In the genomic region with DNA sequence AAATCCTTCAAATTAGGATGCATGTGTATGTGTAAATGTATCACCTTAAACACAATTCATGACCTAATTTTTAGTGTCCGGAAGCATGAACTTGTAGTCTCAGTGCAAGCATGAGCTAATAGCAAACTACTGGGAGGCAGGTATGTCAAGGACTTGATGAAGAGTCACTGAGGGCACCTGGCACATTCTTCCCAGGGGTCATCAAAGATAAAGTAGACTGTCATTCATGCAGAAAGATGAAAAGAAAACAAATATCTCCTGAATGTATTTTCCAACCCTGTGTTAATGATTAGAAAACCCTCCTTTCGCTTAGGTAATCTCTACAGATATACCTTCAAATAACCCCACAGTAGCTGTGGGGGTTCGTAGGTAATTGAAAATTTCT, we compare ENCODE assay signal across 1 cellular context.
TF ChIP-seq lines count a peak whose summit lies in the region.

No MANE protein-coding gene starts in this region.

TF ChIP-seq in HEK293, 187 proteins besides CTCF, POLR2A, EP300 and RAD21 (continued from another document):
- TF ChIP-seq YY1 (tag by site-specific recombination; IDR thresholded peaks at IDR 0.05), result no peak
- no peak for TF ChIP-seq ZSCAN18 (tag by site-specific recombination; IDR thresholded peaks at IDR 0.05)
- no peak for TF ChIP-seq ZNF354C (tag by site-specific recombination; IDR thresholded peaks at IDR 0.05; ENCODE audit: borderline replicate concordance, low read depth)
